31 cellular contexts compared by ENCODE assay signal in the genomic region with DNA sequence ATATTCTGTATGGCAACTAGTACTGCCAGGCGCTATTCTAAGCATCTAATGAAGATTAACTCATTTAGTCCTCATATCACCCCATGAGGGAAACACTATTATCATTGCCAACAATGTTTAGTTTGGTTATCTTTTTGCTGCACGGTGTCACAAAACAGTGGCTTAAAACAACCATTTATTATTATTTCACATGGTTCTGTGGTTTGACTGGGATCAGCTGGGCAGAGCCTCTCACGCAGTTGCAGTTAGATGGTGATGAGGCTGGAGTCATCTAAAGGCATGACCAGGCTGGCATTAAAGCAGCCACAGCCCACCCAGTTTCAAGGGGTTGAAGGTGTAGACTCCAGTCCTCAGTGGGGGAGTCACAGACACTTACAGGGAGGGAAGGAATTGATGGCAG. TPM values are rescaled to one million over a fixed set of nuclear protein-coding genes. Genes with fewer than 3 reads are reported as not detected.
DNase-seq lines count a peak whose midpoint lies in the region; ATAC-seq and TF ChIP-seq lines count a peak whose summit lies in the region.
"Had no signal": no experiment of that assay in that cellular context is flagged by ENCODE, and none has a peak within 500 bp of the region (broad histone marks: within the 10 kb centered on the region; RNA-seq: fewer than 3 reads in every experiment).

No MANE protein-coding gene starts in this region.

- no peak overlapping the region for H3K4me2 ChIP-seq in Loucy (ENCODE audit: low read depth, low read length, poor library complexity, severe bottlenecking)

- no peaks in the 10 kb centered on the region for H3K36me3 ChIP-seq in Loucy (ENCODE audit: insufficient read depth, low read length)
- H3K36me3 ChIP-seq in brain microvascular endothelial cell (replicated peaks), result no peaks in the 10 kb centered on the region
- H3K36me3 ChIP-seq in prostate gland, result no peaks in the 10 kb centered on the region
- H3K36me3 ChIP-seq: esophagus muscularis mucosa, gastrocnemius medialis, neutrophil, transverse colon had no signal

- no peaks in the 10 kb centered on the region for H3K27me3 Mint-ChIP-seq in activated CD4-positive, alpha-beta T cell treated with anti-CD3 and anti-CD28 coated beads, Interleukin-2, amount 10 ng/mL, durations not matched to agents 24 days and 14 days
- H3K27me3 Mint-ChIP-seq in activated CD4-positive, alpha-beta T cell treated with anti-CD3 and anti-CD28 coated beads for 36 hours, result no peaks in the 10 kb centered on the region
- H3K27me3 Mint-ChIP-seq in T-helper 2 cell treated with Interferon-gamma antibody and Interleukin-4, amounts not matched to agents 5 μg/mL and 100 μg/mL, for 36 hours (ENCODE audit: low read depth), result no peaks in the 10 kb centered on the region
- H3K27me3 Mint-ChIP-seq: T-helper 17 cell had no signal

- in situ Hi-C loops in brain microvascular endothelial cell (cut with HindIII; ENCODE audit: low pct_ligation_motif_present, low sequenced_read_pairs), result no loop called here

- H3K4me1 Mint-ChIP-seq in activated CD4-positive, alpha-beta T cell treated with anti-CD3 and anti-CD28 coated beads, Interleukin-2, amount 10 ng/mL, durations not matched to agents 24 days and 14 days, result peaks cover 8% of the 10 kb centered on the region
- H3K4me1 Mint-ChIP-seq in activated CD4-positive, alpha-beta T cell treated with anti-CD3 and anti-CD28 coated beads for 36 hours, result peaks cover 18% of the 10 kb centered on the region
- peaks cover 7% of the 10 kb centered on the region for H3K4me1 Mint-ChIP-seq in T-helper 2 cell treated with Interferon-gamma antibody and Interleukin-4, amounts not matched to agents 5 μg/mL and 100 μg/mL, for 36 hours (ENCODE audit: low read depth)

- H3K9me2 ChIP-seq in Loucy (replicated peaks; ENCODE audit: low read depth, low read length), result no peaks in the 10 kb centered on the region

- H3K27ac Mint-ChIP-seq in activated CD4-positive, alpha-beta T cell treated with anti-CD3 and anti-CD28 coated beads, Interleukin-2, amount 10 ng/mL, durations not matched to agents 24 days and 14 days, result no peak overlapping the region
- H3K27ac Mint-ChIP-seq in activated CD4-positive, alpha-beta T cell treated with anti-CD3 and anti-CD28 coated beads for 36 hours, result no peak overlapping the region
- H3K27ac Mint-ChIP-seq in T-helper 2 cell treated with Interferon-gamma antibody and Interleukin-4, amounts not matched to agents 5 μg/mL and 100 μg/mL, for 36 hours, result no peak overlapping the region
- H3K27ac Mint-ChIP-seq: endodermal cell, progenitor cell of endocrine pancreas, T-helper 17 cell had no signal

- no peaks in the 10 kb centered on the region for H4K20me1 ChIP-seq in Loucy (ENCODE audit: insufficient read depth, low read length, poor library complexity, severe bottlenecking)

- peak; percentile 41 for DNase-seq in activated CD4-positive, alpha-beta T cell treated with anti-CD3 and anti-CD28 coated beads, Interleukin-2, amount 10 ng/mL, durations not matched to agents 24 days and 14 days
- DNase-seq in activated CD4-positive, alpha-beta T cell treated with anti-CD3 and anti-CD28 coated beads for 36 hours, result no peak
- peak; percentile 63 for DNase-seq in brain microvascular endothelial cell
- no peak for DNase-seq in prostate gland (ENCODE audit: low spot score)
- no peak for DNase-seq in T-helper 2 cell treated with Interferon-gamma antibody and Interleukin-4, amounts not matched to agents 5 μg/mL and 100 μg/mL, for 36 hours (ENCODE audit: low spot score)
- no peak for DNase-seq in cerebellar cortex (ENCODE audit: low spot score)
- DNase-seq in left lobe of liver (ENCODE audit: low spot score), result no peak
- DNase-seq: activated CD4-positive, alpha-beta T cell treated with anti-CD3 and anti-CD28 coated beads for 4 hours; activated gamma-delta T cell treated with Interleukin-2 at 50 U/mL for 16 hours; activated T-cell treated with anti-CD3 and anti-CD28 coated beads, Interleukin-2, amount 50 U/mL, for 1 hour; central memory CD4-positive, alpha-beta T cell; dermis blood vessel endothelial cell; endodermal cell; gastrocnemius medialis; midbrain; MM.1S; naive thymus-derived CD4-positive, alpha-beta T cell; NCI-H1105 treated with DMSO at 0.1 percent for 48 hours; NCI-H187 treated with DMSO at 0.1 percent for 48 hours; NCI-H524 treated with DMSO at 0.1 percent for 48 hours; NK-92 treated with Interleukin-12 subunit alpha and Interleukin-12 subunit beta, amount 100 ng/mL, for 24 hours; SHP77; T-helper 17 cell; transverse colon had no signal

- H3K27ac ChIP-seq in brain microvascular endothelial cell, result peak overlapping the region; percentile 82
- H3K27ac ChIP-seq in prostate gland, result peak overlapping the region; percentile 76 to 84
- H3K27ac ChIP-seq: 22Rv1, esophagus muscularis mucosa, gastrocnemius medialis, neutrophil, transverse colon had no signal

- no peak for ATAC-seq in activated CD4-positive, alpha-beta T cell treated with anti-CD3 and anti-CD28 coated beads for 36 hours
- ATAC-seq in left lobe of liver, result no peak
- ATAC-seq: naive thymus-derived CD4-positive, alpha-beta T cell; Panc1; sciatic nerve; T-helper 17 cell had no signal

- no peaks in the 10 kb centered on the region for H3K79me2 ChIP-seq in Loucy (ENCODE audit: insufficient read depth, low read length)

- TF ChIP-seq CTCF in Loucy (conservative IDR thresholded peaks at IDR 0.05; ENCODE audit: low read length) (no peak), brain microvascular endothelial cell (IDR thresholded peaks at IDR 0.05; ENCODE audit: low read depth, low read length, missing control alignments) (no peak), prostate gland (IDR thresholded peaks at IDR 0.05) (no peak)

- no peak overlapping the region for H3K9ac ChIP-seq in Loucy (ENCODE audit: low read depth, low read length, poor library complexity, severe bottlenecking)

- H3K4me3 ChIP-seq in Loucy (ENCODE audit: low read length, poor library complexity, severe bottlenecking) (no peak overlapping the region), brain microvascular endothelial cell (ENCODE audit: low read depth, low read length) (no peak overlapping the region), prostate gland (peak overlapping the region; percentile 0 to 26)
- H3K4me3 ChIP-seq: esophagus muscularis mucosa, gastrocnemius medialis, transverse colon had no signal

- H3K27me3 ChIP-seq in Loucy (ENCODE audit: insufficient read depth, low read length, poor library complexity, severe bottlenecking) (no peaks in the 10 kb centered on the region), brain microvascular endothelial cell (replicated peaks) (no peaks in the 10 kb centered on the region), prostate gland (replicated peaks; ENCODE audit: insufficient read depth) (no peaks in the 10 kb centered on the region)
- H3K27me3 ChIP-seq: esophagus muscularis mucosa, gastrocnemius medialis, neutrophil, transverse colon had no signal

- CTCF ChIA-PET in activated CD4-positive, alpha-beta T cell treated with anti-CD3 and anti-CD28 coated beads for 36 hours (lab: Charles Lee), result interaction anchor here (0.7 to 11.8 kb wide), 23 partner anchors 8 to 377 kb away, joined by 3 to 354 read pairs (median 6); partner anchors contain the start of gene PXYLP1

- no peak for TF ChIP-seq POLR2A in prostate gland (IDR thresholded peaks at IDR 0.05)

- H3K4me1 ChIP-seq in Loucy (ENCODE audit: insufficient read depth, low read length, poor library complexity, severe bottlenecking), result peaks cover 13% of the 10 kb centered on the region
- H3K4me1 ChIP-seq in prostate gland (replicated peaks), result peaks cover 13% of the 10 kb centered on the region

- no peak overlapping the region for H3K4me3 Mint-ChIP-seq in activated CD4-positive, alpha-beta T cell treated with anti-CD3 and anti-CD28 coated beads, Interleukin-2, amount 10 ng/mL, durations not matched to agents 24 days and 14 days
- H3K4me3 Mint-ChIP-seq in activated CD4-positive, alpha-beta T cell treated with anti-CD3 and anti-CD28 coated beads for 36 hours, result no peak overlapping the region
- H3K4me3 Mint-ChIP-seq in T-helper 2 cell treated with Interferon-gamma antibody and Interleukin-4, amounts not matched to agents 5 μg/mL and 100 μg/mL, for 36 hours, result no peak overlapping the region
- H3K4me3 Mint-ChIP-seq: endodermal cell, T-helper 17 cell had no signal

- POLR2A ChIA-PET in activated CD4-positive, alpha-beta T cell treated with anti-CD3 and anti-CD28 coated beads for 36 hours (lab: Charles Lee), result interaction anchor here (1.3 kb wide), 1 partner anchor 142 kb away, joined by 4 read pairs; no protein-coding TSS in a partner anchor

- no peaks in the 10 kb centered on the region for H3K36me3 Mint-ChIP-seq in activated CD4-positive, alpha-beta T cell treated with anti-CD3 and anti-CD28 coated beads, Interleukin-2, amount 10 ng/mL, durations not matched to agents 24 days and 14 days (ENCODE audit: low read depth)
- H3K36me3 Mint-ChIP-seq in activated CD4-positive, alpha-beta T cell treated with anti-CD3 and anti-CD28 coated beads for 36 hours (ENCODE audit: low read depth), result no peaks in the 10 kb centered on the region
- H3K36me3 Mint-ChIP-seq in T-helper 2 cell treated with Interferon-gamma antibody and Interleukin-4, amounts not matched to agents 5 μg/mL and 100 μg/mL, for 36 hours (ENCODE audit: low read depth), result no peaks in the 10 kb centered on the region

- H3F3A ChIP-seq in Loucy (ENCODE audit: low read depth), result no peaks in the 10 kb centered on the region

- whole genome bisulfite sequencing in prostate gland, result 79% methylated on average over 3 of the region's 3 CpGs

- no peaks in the 10 kb centered on the region for H3K9me3 ChIP-seq in Loucy (ENCODE audit: insufficient read depth, low read depth, low read length)
- no peaks in the 10 kb centered on the region for H3K9me3 ChIP-seq in prostate gland
- H3K9me3 ChIP-seq: esophagus muscularis mucosa, gastrocnemius medialis, neutrophil, transverse colon had no signal

- H2AFZ ChIP-seq in Loucy (ENCODE audit: low read length), result 0 out of 2 replicates have a peak overlapping the region, but pooled peaks have one; percentile 79

- no peaks in the 10 kb centered on the region for H3K9me3 Mint-ChIP-seq in activated CD4-positive, alpha-beta T cell treated with anti-CD3 and anti-CD28 coated beads, Interleukin-2, amount 10 ng/mL, durations not matched to agents 24 days and 14 days
- H3K9me3 Mint-ChIP-seq in activated CD4-positive, alpha-beta T cell treated with anti-CD3 and anti-CD28 coated beads for 36 hours (ENCODE audit: low read depth), result no peaks in the 10 kb centered on the region
- no peaks in the 10 kb centered on the region for H3K9me3 Mint-ChIP-seq in T-helper 2 cell treated with Interferon-gamma antibody and Interleukin-4, amounts not matched to agents 5 μg/mL and 100 μg/mL, for 36 hours
- H3K9me3 Mint-ChIP-seq: endodermal cell; naive thymus-derived CD4-positive, alpha-beta T cell had no signal

- intact Hi-C loops in activated CD4-positive, alpha-beta T cell treated with anti-CD3 and anti-CD28 coated beads, Interleukin-2, amount 10 ng/mL, durations not matched to agents 24 days and 14 days (cut with micrococcal nuclease), result no loop called here
- intact Hi-C loops in activated CD4-positive, alpha-beta T cell treated with anti-CD3 and anti-CD28 coated beads for 36 hours (cut with DNase I, micrococcal nuclease), result loop anchor here in 1 of 2 experiments (5.0 kb wide), 1 partner anchor 222 kb away; the partner anchor contains the start of gene PXYLP1
- intact Hi-C loops in prostate gland (cut with DNase I), result loop anchor here (2.0 kb wide), 1 partner anchor 149 kb away; no protein-coding TSS in a partner anchor

RNA-seq across cellular contexts. Expression of gene RASA2, which starts 32.8 kb away (rescaled TPM):
- total RNA-seq in activated CD4-positive, alpha-beta T cell treated with anti-CD3 and anti-CD28 coated beads, Interleukin-2, amount 10 ng/mL, durations not matched to agents 24 days and 14 days, result 28.0 and 30.2 TPM in 2 replicates
- 10 to 100 TPM; 30.8 to 32.0 TPM for total RNA-seq in activated CD4-positive, alpha-beta T cell treated with anti-CD3 and anti-CD28 coated beads for 36 hours
- total RNA-seq in prostate gland (10 to 100 TPM in 1 of 2 donors, 1 to 10 TPM in 1; 7.8 to 13.5 TPM), left lobe of liver (3.7 TPM)

Comparison
In these comparisons a context has a peak if more than half of its experiments do, and no peak if none do; other contexts are left out.
1. DNase-seq: peak in activated CD4-positive, alpha-beta T cell treated with anti-CD3 and anti-CD28 coated beads, Interleukin-2, amount 10 ng/mL, durations not matched to agents 24 days and 14 days (single experiment) and brain microvascular endothelial cell (single experiment); none in activated CD4-positive, alpha-beta T cell treated with anti-CD3 and anti-CD28 coated beads for 36 hours (single experiment), prostate gland (single experiment), T-helper 2 cell treated with Interferon-gamma antibody and Interleukin-4, amounts not matched to agents 5 μg/mL and 100 μg/mL, for 36 hours (single experiment), cerebellar cortex (single experiment) and left lobe of liver (single experiment).
2. H3K4me3 ChIP-seq: peak in prostate gland (2 of 2); none in Loucy (single experiment) and brain microvascular endothelial cell (single experiment).